Comparison of ENCODE assay signal across 1 cellular context in genomic region chr17:68356949-68357455, GRCh38.
TF ChIP-seq lines count a peak whose summit lies in the region.

No MANE protein-coding gene starts in this region.

TF ChIP-seq in IMR-90, 13 proteins besides CTCF, POLR2A, EP300 and RAD21 (continued from another document):
- TF ChIP-seq MXI1 (IDR thresholded peaks at IDR 0.05; ENCODE audit: borderline replicate concordance, low read depth, low read length) = no peak
- TF ChIP-seq NFE2L2 (IDR thresholded peaks at IDR 0.05; ENCODE audit: low read depth, low read length) = no peak
- no peak for TF ChIP-seq FOS (IDR thresholded peaks at IDR 0.05; ENCODE audit: low read depth, low read length)
- TF ChIP-seq CEBPB (IDR thresholded peaks at IDR 0.05; ENCODE audit: low read depth, low read length) = no peak
